Comparison of ENCODE assay signal across 19 cellular contexts in the genomic region with DNA sequence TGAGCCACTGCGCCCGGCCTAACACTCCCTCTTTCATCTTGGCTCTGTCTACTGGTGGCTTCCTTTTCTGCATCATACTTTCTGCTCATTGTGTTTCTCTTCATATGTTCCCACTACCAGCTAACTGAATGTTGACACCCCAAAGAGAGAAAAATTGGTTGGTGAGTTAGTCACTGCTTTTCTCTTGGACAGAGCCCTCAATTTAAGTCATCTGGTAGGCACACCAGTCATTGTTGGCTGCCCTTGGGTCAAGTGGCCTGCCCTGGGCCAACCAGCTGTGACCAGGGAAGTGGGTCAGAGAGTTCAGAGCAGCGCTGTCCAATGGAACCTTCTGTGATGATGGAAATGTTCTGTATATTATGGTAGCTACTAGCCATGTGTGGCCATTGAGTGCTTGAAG.
"Had no signal": no experiment of that assay in that cellular context is flagged by ENCODE, and none has a peak within 500 bp of the region (broad histone marks: within the 10 kb centered on the region; RNA-seq: fewer than 3 reads in every experiment).

No MANE protein-coding gene starts in this region.

- ATAC-seq: psoas muscle, right lobe of liver had no signal

- DNase-seq: central memory CD4-positive, alpha-beta T cell; effector memory CD4-positive, alpha-beta T cell; foreskin fibroblast; head of caudate nucleus; naive B cell; nephron progenitor cell; psoas muscle; retina; right lobe of liver; stimulated activated CD4-positive, alpha-beta T cell treated with anti-CD3 and anti-CD28 coated beads, Interleukin-2, amount 100 ng/mL, for 24 hours; stimulated activated CD4-positive, alpha-beta T cell treated with anti-CD3 and anti-CD28 coated beads, Interleukin-4, amount 100 ng/mL, for 4 hours; stimulated activated naive CD4-positive, alpha-beta T cell treated with Interleukin-2 at 50 U/mL for 16 hours; upper lobe of left lung; uterus had no signal

- H3K9me3 ChIP-seq: esophagus muscularis mucosa, psoas muscle, right lobe of liver, tibial artery, upper lobe of left lung, uterus had no signal

- H3K27me3 ChIP-seq: esophagus muscularis mucosa, hepatocyte, right lobe of liver, tibial artery, upper lobe of left lung, uterus had no signal

- H3K27me3 Mint-ChIP-seq: naive B cell had no signal

- H3K36me3 ChIP-seq: right lobe of liver, tibial artery, uterus had no signal

- H3K27ac ChIP-seq: epithelial cell of prostate, hepatocyte, parathyroid adenoma, psoas muscle, right lobe of liver, tibial artery, uterus had no signal

- H3K4me3 Mint-ChIP-seq: naive B cell, nephron progenitor cell had no signal

- H2AFZ ChIP-seq: hepatocyte, parathyroid adenoma had no signal

- H3K4me1 ChIP-seq: uterus had no signal

- H3K9ac ChIP-seq: parathyroid adenoma had no signal

- H3K27ac Mint-ChIP-seq: nephron progenitor cell had no signal

- H3K4me2 ChIP-seq: hepatocyte had no signal

- H3K4me3 ChIP-seq: esophagus muscularis mucosa, hepatocyte, psoas muscle, right lobe of liver, tibial artery, upper lobe of left lung, uterus had no signal
